1 cellular context compared by ENCODE assay signal in the genomic region with DNA sequence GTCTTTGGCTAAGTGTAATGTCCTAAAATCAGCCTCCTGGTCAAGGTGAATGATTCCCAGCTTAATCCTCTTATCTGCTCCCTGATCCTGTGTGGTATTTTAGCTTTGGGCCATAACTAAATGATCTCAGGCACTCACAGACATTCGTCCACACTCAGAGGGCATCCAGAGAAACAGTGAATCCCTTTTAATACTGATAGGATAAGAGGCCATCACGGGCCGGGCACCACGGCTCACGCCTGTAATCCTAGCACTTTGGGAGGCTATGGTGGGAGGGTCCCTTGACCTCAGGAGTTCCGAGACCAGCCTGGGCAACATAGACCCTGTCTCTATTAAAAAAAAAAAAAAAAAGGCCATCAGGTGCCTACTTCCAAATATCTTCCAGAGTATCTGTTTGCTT.
TF ChIP-seq lines count a peak whose summit lies in the region.

No MANE protein-coding gene starts in this region.

TF ChIP-seq in endothelial cell of umbilical vein, 7 proteins besides CTCF, POLR2A, EP300 and RAD21:
- no peak for TF ChIP-seq JUN (IDR thresholded peaks at IDR 0.05; ENCODE audit: borderline replicate concordance, insufficient read depth, insufficient read length, low read depth)
- no peak for TF ChIP-seq FOS (IDR thresholded peaks at IDR 0.05; ENCODE audit: borderline replicate concordance, insufficient read depth, low read length)
- TF ChIP-seq, protein P1, sequence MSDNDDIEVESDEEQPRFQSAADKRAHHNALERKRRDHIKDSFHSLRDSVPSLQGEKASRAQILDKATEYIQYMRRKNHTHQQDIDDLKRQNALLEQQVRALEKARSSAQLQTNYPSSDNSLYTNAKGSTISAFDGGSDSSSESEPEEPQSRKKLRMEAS (IDR thresholded peaks at IDR 0.05; ENCODE audit: insufficient read depth, insufficient read length): no peak
- no peak for TF ChIP-seq GATA2 (IDR thresholded peaks at IDR 0.05; ENCODE audit: insufficient read depth, insufficient read length, low read depth, low read length)
- no peak for TF ChIP-seq EZH2 (IDR thresholded peaks at IDR 0.05; ENCODE audit: borderline replicate concordance, low read depth, low read length, severe bottlenecking)
- TF ChIP-seq MYC (IDR thresholded peaks at IDR 0.05; ENCODE audit: low read depth, low read length): no peak
- no peak for TF ChIP-seq POLR2AphosphoS5 (IDR thresholded peaks at IDR 0.05; ENCODE audit: insufficient read depth, low read depth, low read length)
